ENCODE assay signal across 20 cellular contexts in the genomic region with DNA sequence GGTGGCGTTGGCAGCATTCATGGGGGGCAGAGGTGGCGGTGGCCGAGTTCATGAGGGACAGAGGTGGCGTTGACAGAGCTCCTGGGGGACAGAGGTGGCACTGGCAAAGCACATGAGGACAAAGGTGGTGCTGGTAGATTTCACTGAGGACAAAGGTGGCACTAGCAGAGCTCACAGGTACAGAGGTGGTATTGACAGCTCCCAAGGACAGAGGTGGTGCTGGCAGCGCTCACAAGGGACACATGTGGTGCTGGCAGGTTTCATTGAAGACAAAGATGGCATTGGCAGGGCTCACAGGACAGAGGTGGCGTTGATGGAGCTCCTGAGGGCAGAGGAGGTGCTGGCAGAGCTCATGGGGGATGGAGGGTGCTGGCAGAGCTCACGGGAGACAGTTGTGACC.
DNase-seq lines count a peak whose midpoint lies in the region; ATAC-seq, FAIRE-seq and TF ChIP-seq lines count a peak whose summit lies in the region.
"Had no signal": no experiment of that assay in that cellular context is flagged by ENCODE, and none has a peak within 500 bp of the region (broad histone marks: within the 10 kb centered on the region; RNA-seq: fewer than 3 reads in every experiment).

No MANE protein-coding gene starts in this region.

- H3K4me3 ChIP-seq in heart left ventricle (no peak overlapping the region), H1 (ENCODE audit: extremely low read depth in 1 of 4, insufficient read depth in 2 of 4, low read depth in 3 of 4, low read length in 4 of 4) (no peak overlapping the region)
- H3K4me3 ChIP-seq: A549, GM23338 had no signal

- no peak overlapping the region for H4K91ac ChIP-seq in H1 (replicated peaks; ENCODE audit: insufficient read length, low read length)

- peak overlapping the region; percentile 69 for H3K4ac ChIP-seq in H1 (replicated peaks; ENCODE audit: insufficient read length, low read depth, low read length)

- H3K4me1 ChIP-seq in heart left ventricle (peaks cover 0 to 12% (median 1%) of the 10 kb centered on the region in 12 donors), H1 (replicated peaks in 1 of 4; ENCODE audit: control insufficient read depth in 3 of 4, insufficient read depth in 4 of 4, low read length in 3 of 4) (peaks cover 3 to 14% (median 7%) of the 10 kb centered on the region in 4 experiments; a peak in 5 of 7 replicates)
- H3K4me1 ChIP-seq: A549 had no signal

- no peaks in the 10 kb centered on the region for H3K9me3 Mint-ChIP-seq in neural crest cell
- H3K9me3 Mint-ChIP-seq in activated T-helper 2 cell treated with anti-CD3 and anti-CD28 coated beads, Interferon-gamma antibody, Interleukin-2, Interleukin-4, amounts not matched to agents 10 μg/mL and 5 μg/mL and 100 μg/mL, durations not matched to agents 14 hours and 24 hours and 36 hours = no peaks in the 10 kb centered on the region
- H3K9me3 Mint-ChIP-seq: CD4-positive, alpha-beta T cell; GM23338; IgD-negative memory B cell had no signal

- H3K9me3 ChIP-seq in heart left ventricle (no peaks in the 10 kb centered on the region), H1 (ENCODE audit: insufficient read depth in 2 of 2, low read depth in 1 of 2, low read length in 1 of 2) (no peaks in the 10 kb centered on the region)
- H3K9me3 ChIP-seq: A549 had no signal

- H2BK5ac ChIP-seq in H1 (ENCODE audit: low read depth, low read length) = no peak overlapping the region

- H3K4me1 Mint-ChIP-seq in neural crest cell = peaks cover 40% of the 10 kb centered on the region
- H3K4me1 Mint-ChIP-seq in activated T-helper 2 cell treated with anti-CD3 and anti-CD28 coated beads, Interferon-gamma antibody, Interleukin-2, Interleukin-4, amounts not matched to agents 10 μg/mL and 5 μg/mL and 100 μg/mL, durations not matched to agents 14 hours and 24 hours and 36 hours (ENCODE audit: low read depth) = no peaks in the 10 kb centered on the region

- H3K79me1 ChIP-seq in H1 (ENCODE audit: low read depth, low read length) = no peaks in the 10 kb centered on the region

- TF ChIP-seq EP300 in H1 (IDR thresholded peaks at IDR 0.05; ENCODE audit: borderline replicate concordance in 1 of 2, low read depth in 2 of 2, low read length in 2 of 2) = no peak

- no peak overlapping the region for H2BK12ac ChIP-seq in H1 (ENCODE audit: low read depth, low read length)

- no peak overlapping the region for H3K23ac ChIP-seq in H1 (ENCODE audit: insufficient read length)

- POLR2A ChIA-PET in H1 (lab: Charles Lee; ENCODE audit: partially characterized antibody) = interaction anchor here (0.9 kb wide), 1 partner anchor 9 kb away, joined by 3 read pairs; no protein-coding TSS in a partner anchor

- H3K4me3 Mint-ChIP-seq in neural crest cell = no peak overlapping the region
- H3K4me3 Mint-ChIP-seq in activated T-helper 2 cell treated with anti-CD3 and anti-CD28 coated beads, Interferon-gamma antibody, Interleukin-2, Interleukin-4, amounts not matched to agents 10 μg/mL and 5 μg/mL and 100 μg/mL, durations not matched to agents 14 hours and 24 hours and 36 hours (ENCODE audit: low read depth) = no peak overlapping the region
- H3K4me3 Mint-ChIP-seq: CD4-positive, alpha-beta T cell; GM23338; IgD-negative memory B cell had no signal

- H3K14ac ChIP-seq in H1 (ENCODE audit: insufficient read length) = no peak overlapping the region

- no peak for TF ChIP-seq RAD21 in H1 (IDR thresholded peaks at IDR 0.05 in 1 of 2, conservative IDR thresholded peaks at IDR 0.05 in 1 of 2; ENCODE audit: low read depth in 2 of 2, low read length in 2 of 2)

- ATAC-seq in Right ventricle myocardium inferior (no peak), heart left ventricle (no peak)
- ATAC-seq: A549, GM23338, HCT116 had no signal

- no peaks in the 10 kb centered on the region for H3K36me3 Mint-ChIP-seq in neural crest cell (ENCODE audit: low read depth)
- H3K36me3 Mint-ChIP-seq in activated T-helper 2 cell treated with anti-CD3 and anti-CD28 coated beads, Interferon-gamma antibody, Interleukin-2, Interleukin-4, amounts not matched to agents 10 μg/mL and 5 μg/mL and 100 μg/mL, durations not matched to agents 14 hours and 24 hours and 36 hours (ENCODE audit: low read depth) = no peaks in the 10 kb centered on the region

- H3K23me2 ChIP-seq in H1 (ENCODE audit: low read depth, low read length) = no peaks in the 10 kb centered on the region

- peak overlapping the region; percentile 88; the same call in 1 of the 2 replicates for H2BK15ac ChIP-seq in H1 (ENCODE audit: low read length)

- H3K27ac ChIP-seq in heart left ventricle = no peak overlapping the region
- H3K27ac ChIP-seq in H1 (ENCODE audit: low read depth, low read length) = no peak overlapping the region
- H3K27ac ChIP-seq: 22Rv1, A549, C4-2B had no signal

- no peak overlapping the region for H3K18ac ChIP-seq in H1 (ENCODE audit: extremely low read depth, low read length)

- no peak overlapping the region for H2AK5ac ChIP-seq in H1 (ENCODE audit: low read depth, low read length)

- DNase-seq in Right ventricle myocardium inferior (ENCODE audit: missing footprints) (peak; percentile 39), heart left ventricle (no peak), H1 (ENCODE audit: low read depth in 1 of 2, low spot score in 2 of 2) (no peak), neural crest cell (ENCODE audit: low read depth, low spot score) (no peak), NCI-H1417 (lab: John Stamatoyannopoulos, UW) (no peak), NCI-H446 (lab: John Stamatoyannopoulos, UW) (no peak)
- no peak for DNase-seq in activated T-helper 2 cell treated with anti-CD3 and anti-CD28 coated beads, Interferon-gamma antibody, Interleukin-2, Interleukin-4, amounts not matched to agents 10 μg/mL and 5 μg/mL and 100 μg/mL, durations not matched to agents 14 hours and 24 hours and 36 hours (ENCODE audit: low spot score)
- DNase-seq: AML-193; CD4-positive, alpha-beta T cell; DMS153; GDM1; H7 had no signal

- FAIRE-seq in H1 (lab: Jason Lieb, UNC) = no peak
- FAIRE-seq: A549, GM12892, GM18507 had no signal

- peaks cover 0 to 11% of the 10 kb centered on the region in 2 experiments for H4K20me1 ChIP-seq in H1 (replicated peaks in 1 of 2; ENCODE audit: control insufficient read depth in 1 of 2, insufficient read depth in 2 of 2, low read length in 2 of 2)

- no peak overlapping the region for H2BK120ac ChIP-seq in H1 (replicated peaks; ENCODE audit: low read depth, low read length)

- no peak overlapping the region for H2AFZ ChIP-seq in H1 (ENCODE audit: low read length)
- H2AFZ ChIP-seq: GM23338 had no signal

- H3K36me3 ChIP-seq in heart left ventricle = no peaks in the 10 kb centered on the region
- no peaks in the 10 kb centered on the region for H3K36me3 ChIP-seq in H1 (ENCODE audit: control insufficient read depth in 2 of 4, insufficient read depth in 4 of 4, low read length in 3 of 4)

- CTCF ChIA-PET in H1 (lab: Charles Lee; ENCODE audit: partially characterized antibody) = interaction anchor here (0.7 to 1.8 kb wide), 5 partner anchors 9 to 121 kb away, joined by 3 to 10 read pairs (median 4); no protein-coding TSS in a partner anchor

- H3K27me3 ChIP-seq in heart left ventricle (peaks cover 0 to 56% (median 17%) of the 10 kb centered on the region in 9 donors), H1 (replicated peaks in 1 of 4; ENCODE audit: control insufficient read depth in 3 of 4, extremely low read depth in 1 of 4, insufficient read depth in 3 of 4, low read length in 3 of 4) (no peaks in the 10 kb centered on the region)

- TF ChIP-seq CTCF in heart left ventricle (IDR thresholded peaks at IDR 0.05) = no peak
- TF ChIP-seq CTCF in H1 (IDR thresholded peaks at IDR 0.05; ENCODE audit: control extremely low read depth in 1 of 3, insufficient read depth in 1 of 3, low read depth in 1 of 3, low read length in 3 of 3) = no peak
- no peak for TF ChIP-seq CTCF in neural crest cell (conservative IDR thresholded peaks at IDR 0.05)

- H3K4me2 ChIP-seq in H1 (ENCODE audit: insufficient read depth in 1 of 2, low read depth in 2 of 2, low read length in 2 of 2) = no peak overlapping the region
- H3K4me2 ChIP-seq: A549, GM23338 had no signal

- 86 to 90% (median 89%) methylated on average over 7 of the region's 7 CpGs for whole genome bisulfite sequencing in heart left ventricle, 4 donors
- 81% methylated on average over 7 of the region's 7 CpGs; no CpG with 5 or more reads in 1 of the 2 experiments for WGBS in H1 (ENCODE audit: extremely low coverage in 1 of 2, insufficient coverage in 1 of 2, insufficient read length in 1 of 2, insufficient replicate concordance in 2 of 2, low coverage in 1 of 2, low lambda C conversion rate in 2 of 2, missing lambda C conversion rate in 1 of 2), 2 experiments

- no peak overlapping the region; the same call in 1 of the 2 replicates for H4K8ac ChIP-seq in H1 (ENCODE audit: extremely low read depth, insufficient read depth, low read length)

- no peak for TF ChIP-seq POLR2A in heart left ventricle (IDR thresholded peaks at IDR 0.05)
- no peak for TF ChIP-seq POLR2A in H1 (IDR thresholded peaks at IDR 0.05; ENCODE audit: control extremely low read depth in 1 of 2, low read depth in 2 of 2, low read length in 2 of 2)

- peaks cover 34% of the 10 kb centered on the region for H3K27me3 Mint-ChIP-seq in neural crest cell (ENCODE audit: low read depth)
- H3K27me3 Mint-ChIP-seq in activated T-helper 2 cell treated with anti-CD3 and anti-CD28 coated beads, Interferon-gamma antibody, Interleukin-2, Interleukin-4, amounts not matched to agents 10 μg/mL and 5 μg/mL and 100 μg/mL, durations not matched to agents 14 hours and 24 hours and 36 hours (ENCODE audit: low read depth) = peaks cover 32% of the 10 kb centered on the region

- H4K5ac ChIP-seq in H1 (ENCODE audit: insufficient read length, low read depth, low read length) = no peak overlapping the region

- H3K27ac Mint-ChIP-seq in neural crest cell (ENCODE audit: unreplicated experiment) = peak overlapping the region; percentile 12
- H3K27ac Mint-ChIP-seq in activated T-helper 2 cell treated with anti-CD3 and anti-CD28 coated beads, Interferon-gamma antibody, Interleukin-2, Interleukin-4, amounts not matched to agents 10 μg/mL and 5 μg/mL and 100 μg/mL, durations not matched to agents 14 hours and 24 hours and 36 hours = no peak overlapping the region
- H3K27ac Mint-ChIP-seq: CD4-positive, alpha-beta T cell; IgD-negative memory B cell had no signal

- H2BK20ac ChIP-seq in H1 (ENCODE audit: low read length) = no peak overlapping the region

- H3K79me2 ChIP-seq in H1 (ENCODE audit: control insufficient read depth in 1 of 2, insufficient read depth in 2 of 2, low read length in 2 of 2) = no peaks in the 10 kb centered on the region

- intact Hi-C loops in Right ventricle myocardium inferior (cut with DNase I) (no loop called here), heart left ventricle (cut with DNase I) (no loop called here)
- intact Hi-C loops in activated T-helper 2 cell treated with anti-CD3 and anti-CD28 coated beads, Interferon-gamma antibody, Interleukin-2, Interleukin-4, amounts not matched to agents 10 μg/mL and 5 μg/mL and 100 μg/mL, durations not matched to agents 14 hours and 24 hours and 36 hours (cut with micrococcal nuclease) = no loop called here

- no peak overlapping the region for H3K56ac ChIP-seq in H1 (replicated peaks; ENCODE audit: insufficient read length, low read depth, low read length)

- no peak overlapping the region for H3K9ac ChIP-seq in H1 (replicated peaks in 1 of 4; ENCODE audit: extremely low read depth in 1 of 4, low read depth in 3 of 4, low read length in 3 of 4)

TF ChIP-seq in H1, 55 proteins besides CTCF, POLR2A, EP300 and RAD21 (continues in another document):
- TF ChIP-seq KDM5A (IDR thresholded peaks at IDR 0.05; ENCODE audit: low read length) (no peak), BCL11A (IDR thresholded peaks at IDR 0.05; ENCODE audit: low read depth in 2 of 2, low read length in 2 of 2) (no peak)
